Comparison of ENCODE assay signal across 22 cellular contexts in the genomic region with DNA sequence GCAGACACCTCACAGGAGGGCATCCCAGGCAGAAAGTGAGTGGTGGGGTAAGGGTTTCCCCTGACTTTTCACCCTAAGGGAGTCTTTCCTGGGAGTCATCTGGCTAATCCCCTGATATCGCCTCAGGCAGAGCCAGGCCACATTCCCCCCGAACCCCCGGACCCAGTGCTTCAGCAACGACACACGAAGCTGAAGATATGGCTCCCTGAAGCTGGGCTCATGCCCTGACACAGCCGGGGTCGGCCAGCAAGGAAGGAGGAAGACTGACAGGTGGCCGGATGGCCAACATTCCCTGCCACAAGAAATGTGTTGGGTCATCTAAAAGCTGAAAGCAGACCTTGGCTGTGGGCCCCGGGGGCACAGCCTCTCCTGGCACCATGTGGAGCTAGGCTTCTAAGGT. TPM values are rescaled to one million over a fixed set of nuclear protein-coding genes. Genes with fewer than 3 reads are reported as not detected.
DNase-seq lines count a peak whose midpoint lies in the region; TF ChIP-seq lines count a peak whose summit lies in the region.
"Had no signal": no experiment of that assay in that cellular context is flagged by ENCODE, and none has a peak within 500 bp of the region (broad histone marks: within the 10 kb centered on the region; RNA-seq: fewer than 3 reads in every experiment).

No MANE protein-coding gene starts in this region.

- peak; percentile 7 for DNase-seq in 8988T
- peak; percentile 31 for DNase-seq in CD14-positive monocyte (ENCODE audit: low spot score)
- peak; percentile 18 for DNase-seq in glutamatergic neuron
- peak; percentile 68 for DNase-seq in posterior vena cava (ENCODE audit: low spot score)
- DNase-seq in dermis blood vessel endothelial cell, result no peak
- no peak for DNase-seq in SIG-M5 treated with dmso at 0.1 percent for 504 hours (lab: John Stamatoyannopoulos, UW; ENCODE audit: unreplicated experiment)
- no peak for DNase-seq in D341Med (ENCODE audit: low spot score)
- DNase-seq: activated CD4-positive, alpha-beta T cell treated with anti-CD3 and anti-CD28 coated beads for 4 hours; amniotic stem cell; COR-L47; effector CD4-positive, alpha-beta T cell; KG1; NCI-H1930; stimulated activated CD4-positive, alpha-beta T cell treated with anti-CD3 and anti-CD28 coated beads, Interleukin-4, amount 100 ng/mL, for 1 hour had no signal

- H3K27ac Mint-ChIP-seq in CD14-positive monocyte (no peak overlapping the region), glutamatergic neuron (ENCODE audit: unreplicated experiment) (no peak overlapping the region)

- H3K36me3 Mint-ChIP-seq in CD14-positive monocyte (peaks cover 25 to 52% of the 10 kb centered on the region in 2 donors), glutamatergic neuron (ENCODE audit: unreplicated experiment) (peaks cover 4% of the 10 kb centered on the region)

- H3K9me3 Mint-ChIP-seq in CD14-positive monocyte (peaks cover 0 to 5% (median 0%) of the 10 kb centered on the region in 7 donors), glutamatergic neuron (ENCODE audit: unreplicated experiment) (peaks cover 6% of the 10 kb centered on the region)

- H3K27me3 Mint-ChIP-seq in CD14-positive monocyte (ENCODE audit: low read depth in 3 of 3) (peaks cover 0 to 3% (median 2%) of the 10 kb centered on the region in 3 donors), glutamatergic neuron (ENCODE audit: unreplicated experiment) (peaks cover 12% of the 10 kb centered on the region)

- TF ChIP-seq CTCF in CD14-positive monocyte (IDR thresholded peaks at IDR 0.05), result no peak
- TF ChIP-seq CTCF in glutamatergic neuron (IDR thresholded peaks at IDR 0.05; ENCODE audit: partially characterized antibody, unreplicated experiment), result no peak

- no peak overlapping the region for H3K4me3 Mint-ChIP-seq in CD14-positive monocyte
- H3K4me3 Mint-ChIP-seq in glutamatergic neuron (ENCODE audit: unreplicated experiment), result no peak overlapping the region

- intact Hi-C loops in CD14-positive monocyte (cut with micrococcal nuclease) (no loop called here), posterior vena cava (cut with DNase I) (no loop called here)

- peaks cover 35% of the 10 kb centered on the region for H3K4me1 Mint-ChIP-seq in CD14-positive monocyte
- peaks cover 5% of the 10 kb centered on the region for H3K4me1 Mint-ChIP-seq in glutamatergic neuron (ENCODE audit: low read depth, unreplicated experiment)

RNA-seq across cellular contexts. Expression of a gene that starts 14.4 kb away (rescaled TPM):
- 10 to 100 TPM; 39.2 to 41.8 TPM for polyA plus RNA-seq in CD14-positive monocyte
- not detected for total RNA-seq in glutamatergic neuron (ENCODE audit: unreplicated experiment)
- total RNA-seq in posterior vena cava, result under 1 TPM; 0.86 to 0.88 TPM
- total RNA-seq in dermis blood vessel endothelial cell, result 0.14 TPM in 1 of 2 replicates, not detected in the other
- total RNA-seq: Daoy, esophagus mucosa, NCI-H460, RPMI7951 had no signal

RNA-seq across cellular contexts. Expression of a gene that starts 20.4 kb away (rescaled TPM):
- polyA plus RNA-seq in CD14-positive monocyte, result not detected
- not detected for total RNA-seq in glutamatergic neuron (ENCODE audit: unreplicated experiment)
- not detected for total RNA-seq in posterior vena cava
- total RNA-seq in dermis blood vessel endothelial cell, result not detected in 2 replicates
- total RNA-seq: cardiac muscle cell, Daoy, esophagus mucosa, gastroesophageal sphincter, lower leg skin, NCI-H460, RPMI7951 had no signal
- polyA plus RNA-seq: cardiac muscle cell, small intestine had no signal

RNA-seq across cellular contexts. Expression of a gene that starts 20.7 kb away (rescaled TPM):
- polyA plus RNA-seq in CD14-positive monocyte, result not detected
- total RNA-seq in glutamatergic neuron (ENCODE audit: unreplicated experiment) (not detected), posterior vena cava (not detected), dermis blood vessel endothelial cell (0.19 TPM in 1 of 2 replicates, not detected in the other)
- total RNA-seq: cardiac muscle cell, Daoy, esophagus mucosa, gastroesophageal sphincter, lower leg skin, NCI-H460, RPMI7951 had no signal
- polyA plus RNA-seq: cardiac muscle cell had no signal

Comparison
In these comparisons a context has a peak if more than half of its experiments do, and no peak if none do; other contexts are left out.
1. DNase-seq: peak in 8988T (single experiment), CD14-positive monocyte (single experiment), glutamatergic neuron (single experiment) and posterior vena cava (single experiment); none in dermis blood vessel endothelial cell (single experiment), SIG-M5 treated with dmso at 0.1 percent for 504 hours (single experiment) and D341Med (single experiment).